9 cellular contexts compared by ENCODE assay signal in the genomic region with DNA sequence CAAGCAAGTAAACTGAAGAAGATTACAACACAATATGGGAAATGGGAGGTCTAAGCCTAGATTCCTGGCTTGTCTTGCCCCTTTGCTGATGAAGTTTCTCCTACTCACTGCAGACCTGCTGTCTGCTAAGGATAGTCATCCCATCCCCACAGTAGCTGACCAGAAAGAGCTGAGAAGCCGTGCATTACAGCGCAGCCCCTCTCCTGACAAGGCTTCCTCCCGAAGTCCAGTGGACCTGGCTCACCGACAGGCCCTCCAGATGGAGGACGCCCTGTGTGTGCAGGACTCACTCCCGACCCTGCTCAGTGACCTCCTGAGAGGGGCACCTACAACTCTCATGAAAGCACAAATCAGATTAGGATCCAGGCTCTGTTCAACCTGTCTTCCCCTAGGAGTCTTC. TPM values are rescaled to one million over a fixed set of nuclear protein-coding genes. Genes with fewer than 3 reads are reported as not detected.
"Had no signal": no experiment of that assay in that cellular context is flagged by ENCODE, and none has a peak within 500 bp of the region (broad histone marks: within the 10 kb centered on the region; RNA-seq: fewer than 3 reads in every experiment).

No MANE protein-coding gene starts in this region.

- H3K4me3 ChIP-seq: GM23248, HAP-1 had no signal

- FAIRE-seq: HepG2, HTR-8/SVneo had no signal

- ATAC-seq: HCT116, HepG2 had no signal

- H3K4me1 ChIP-seq: HAP-1 had no signal

- DNase-seq: GM23248, GOT3, H7, KBM-7 had no signal

- H3K27ac ChIP-seq: GM23248 had no signal

- H3K9me3 ChIP-seq: HAP-1 had no signal

RNA-seq across cellular contexts. Expression of a gene that starts 48.8 kb away (rescaled TPM):
- polyA plus RNA-seq: IgD-negative memory B cell had no signal
